ENCODE assay signal across 8 cellular contexts in the genomic region with DNA sequence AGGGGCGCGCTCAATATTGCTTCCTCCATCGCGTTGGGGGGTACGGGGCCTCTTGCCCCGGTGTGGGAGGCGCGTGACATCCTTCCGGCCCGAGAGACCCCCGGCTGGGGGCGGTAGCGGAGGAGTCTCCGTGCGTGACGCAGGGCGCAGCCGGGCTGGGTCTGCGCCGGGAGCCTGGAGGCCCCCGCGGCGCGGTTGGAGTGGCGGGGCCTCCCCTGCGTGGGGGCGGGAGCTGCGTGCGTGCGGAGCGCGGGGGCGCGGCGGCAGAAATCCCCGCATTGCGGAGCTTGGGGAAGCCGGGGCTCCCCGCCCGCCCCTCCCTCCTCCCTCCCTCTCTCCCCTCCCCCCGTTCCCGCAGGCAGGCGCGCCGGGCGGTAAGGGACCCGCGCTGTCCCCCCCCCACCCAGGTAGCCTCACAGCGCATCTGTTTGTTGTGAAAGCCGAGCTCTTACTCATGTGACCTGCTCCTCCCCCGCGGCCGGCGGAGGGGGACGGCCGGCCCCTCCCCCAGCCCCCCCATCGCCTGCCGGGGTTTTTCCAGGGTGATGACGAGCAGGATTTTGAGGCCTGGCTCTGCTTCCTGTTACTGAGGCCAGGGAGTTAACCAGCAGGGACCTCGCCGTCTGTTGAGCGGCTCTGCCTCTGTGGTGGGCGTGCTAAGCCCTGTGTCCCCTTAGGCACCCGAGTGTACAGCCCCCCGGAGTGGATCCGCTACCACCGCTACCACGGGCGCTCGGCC. TPM values are rescaled to one million over a fixed set of nuclear protein-coding genes. Genes with fewer than 3 reads are reported as not detected.
A peak's percentile ranks its signal among the peaks of the same experiment; 100 is the strongest.
DNase-seq lines count a peak whose midpoint lies in the region; ATAC-seq and TF ChIP-seq lines count a peak whose summit lies in the region.

No MANE protein-coding gene starts in this region.

- CTCF ChIA-PET in BJ (lab: Yijun Ruan, JAX): interaction anchor here (1.8 kb wide), 1 partner anchor 68 kb away, joined by 8 read pairs; no protein-coding TSS in a partner anchor
- CTCF ChIA-PET in HEK293 (lab: Yijun Ruan, JAX): interaction anchor here (1.1 kb wide), 1 partner anchor 68 kb away, joined by 4 read pairs; no protein-coding TSS in a partner anchor

- H3K4me1 ChIP-seq in HEK293 (ENCODE audit: control insufficient read depth, insufficient read depth, low read length): peaks cover 12% of the 10 kb centered on the region
- peaks cover 61% of the 10 kb centered on the region for H3K4me1 ChIP-seq in mononuclear cell (ENCODE audit: insufficient read depth, low read length)

- DNase-seq in BJ (ENCODE audit: low read depth): peak; percentile 60
- peak; percentile 83 for DNase-seq in OCI-M1 (lab: John Stamatoyannopoulos, UW)
- DNase-seq in activated T-cell treated with anti-CD3 and anti-CD28 coated beads for 48 hours (ENCODE audit: low read depth): peak; percentile 85
- peak; percentile 95 for DNase-seq in epithelial cell of esophagus (ENCODE audit: low read depth)
- peak; percentile 73 for DNase-seq in stimulated activated CD8-positive, alpha-beta memory T cell treated with anti-CD3 and anti-CD28 coated beads, Interleukin-15, amount 100 ng/mL, for 24 hours (ENCODE audit: low read depth)

- H3K4me3 ChIP-seq in BJ (ENCODE audit: low read depth, low read length) (peak overlapping the region; percentile 90), HEK293 (ENCODE audit: low read depth, low read length) (peak overlapping the region; percentile 83), epithelial cell of esophagus (ENCODE audit: low read length) (peak overlapping the region; percentile 80), mononuclear cell (ENCODE audit: low read length) (peak overlapping the region; percentile 82)

- no peak for ATAC-seq in HG03520 (IDR thresholded peaks at IDR 0.05; ENCODE audit: unreplicated experiment)

- no peaks in the 10 kb centered on the region for H3K9me3 ChIP-seq in HEK293 (ENCODE audit: control insufficient read depth, insufficient read depth, low read depth, low read length)
- no peaks in the 10 kb centered on the region for H3K9me3 ChIP-seq in mononuclear cell (ENCODE audit: low read depth, low read length)

- POLR2A ChIA-PET in BJ (lab: Charles Lee) (interaction anchor here (0.5 to 1.0 kb wide), 2 partner anchors 26 to 136 kb away, joined by 3 read pairs; no protein-coding TSS in a partner anchor), HEK293 (lab: Yijun Ruan, JAX) (interaction anchor here (0.5 to 3.3 kb wide), 17 partner anchors 8 to 550 kb away, joined by 3 to 26 read pairs (median 3); partner anchors contain the start of genes HDAC10 and PLXNB2)

- H3K27me3 ChIP-seq in BJ (ENCODE audit: control insufficient read depth, insufficient read depth, low read length) (no peaks in the 10 kb centered on the region), mononuclear cell (ENCODE audit: insufficient read depth, low read length) (no peaks in the 10 kb centered on the region)

- no peak for TF ChIP-seq CTCF in BJ (IDR thresholded peaks at IDR 0.05; ENCODE audit: insufficient read depth, low read depth, low read length)
- peak; percentile 13; the same call in 1 of the 2 replicates for TF ChIP-seq CTCF in HEK293 (tag by site-specific recombination; IDR thresholded peaks at IDR 0.05)
- TF ChIP-seq CTCF in epithelial cell of esophagus (IDR thresholded peaks at IDR 0.05; ENCODE audit: insufficient read depth, low read depth, low read length, missing control alignments): no peak

- H3K36me3 ChIP-seq in BJ (ENCODE audit: control insufficient read depth, insufficient read depth, low read length) (peaks cover 27% of the 10 kb centered on the region), HEK293 (ENCODE audit: control insufficient read depth in 2 of 2, insufficient read depth in 1 of 2, low read length in 2 of 2) (peaks cover 10 to 39% of the 10 kb centered on the region in 2 experiments)

- peak overlapping the region; percentile 99 for H3K27ac ChIP-seq in HEK293 (ENCODE audit: extremely low read depth, low read depth, low read length)

TF ChIP-seq in HEK293, 187 proteins besides CTCF, POLR2A, EP300 and RAD21 (continues in another document):
- no peak for TF ChIP-seq ZBTB20 (tag by site-specific recombination; IDR thresholded peaks at IDR 0.05)
- no peak for TF ChIP-seq ZNF549 (tag by site-specific recombination; IDR thresholded peaks at IDR 0.05)
- no peak for TF ChIP-seq ZNF626 (tag by site-specific recombination; IDR thresholded peaks at IDR 0.05)
- TF ChIP-seq, protein P1, sequence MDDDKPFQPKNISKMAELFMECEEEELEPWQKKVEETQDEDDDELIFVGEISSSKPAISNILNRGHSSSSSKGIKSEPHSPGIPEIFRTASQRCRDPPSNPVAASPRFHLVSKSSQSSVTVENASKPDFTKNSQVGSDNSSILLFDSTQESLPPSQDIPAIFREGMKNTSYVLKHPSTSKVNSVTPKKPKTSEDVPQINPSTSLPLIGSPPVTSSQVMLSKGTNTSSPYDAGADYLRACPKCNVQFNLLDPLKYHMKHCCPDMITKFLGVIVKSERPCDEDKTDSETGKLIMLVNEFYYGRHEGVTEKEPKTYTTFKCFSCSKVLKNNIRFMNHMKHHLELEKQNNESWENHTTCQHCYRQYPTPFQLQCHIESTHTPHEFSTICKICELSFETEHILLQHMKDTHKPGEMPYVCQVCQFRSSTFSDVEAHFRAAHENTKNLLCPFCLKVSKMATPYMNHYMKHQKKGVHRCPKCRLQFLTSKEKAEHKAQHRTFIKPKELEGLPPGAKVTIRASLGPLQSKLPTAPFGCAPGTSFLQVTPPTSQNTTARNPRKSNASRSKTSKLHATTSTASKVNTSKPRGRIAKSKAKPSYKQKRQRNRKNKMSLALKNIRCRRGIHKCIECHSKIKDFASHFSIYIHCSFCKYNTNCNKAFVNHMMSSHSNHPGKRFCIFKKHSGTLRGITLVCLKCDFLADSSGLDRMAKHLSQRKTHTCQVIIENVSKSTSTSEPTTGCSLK (tag by site-specific recombination; IDR thresholded peaks at IDR 0.05): no peak
- no peak for TF ChIP-seq ZNF394 (tag by site-specific recombination; IDR thresholded peaks at IDR 0.05; ENCODE audit: borderline replicate concordance)
- no peak for TF ChIP-seq ZNF112 (tag by site-specific recombination; IDR thresholded peaks at IDR 0.05)
- TF ChIP-seq ZNF18 (tag by site-specific recombination; IDR thresholded peaks at IDR 0.05): no peak
- TF ChIP-seq, protein P2, sequence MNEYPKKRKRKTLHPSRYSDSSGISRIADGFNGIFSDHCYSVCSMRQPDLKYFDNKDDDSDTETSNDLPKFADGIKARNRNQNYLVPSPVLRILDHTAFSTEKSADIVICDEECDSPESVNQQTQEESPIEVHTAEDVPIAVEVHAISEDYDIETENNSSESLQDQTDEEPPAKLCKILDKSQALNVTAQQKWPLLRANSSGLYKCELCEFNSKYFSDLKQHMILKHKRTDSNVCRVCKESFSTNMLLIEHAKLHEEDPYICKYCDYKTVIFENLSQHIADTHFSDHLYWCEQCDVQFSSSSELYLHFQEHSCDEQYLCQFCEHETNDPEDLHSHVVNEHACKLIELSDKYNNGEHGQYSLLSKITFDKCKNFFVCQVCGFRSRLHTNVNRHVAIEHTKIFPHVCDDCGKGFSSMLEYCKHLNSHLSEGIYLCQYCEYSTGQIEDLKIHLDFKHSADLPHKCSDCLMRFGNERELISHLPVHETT (tag by site-specific recombination; IDR thresholded peaks at IDR 0.05): no peak
- no peak for TF ChIP-seq ZNF292 (tag by site-specific recombination; IDR thresholded peaks at IDR 0.05; ENCODE audit: borderline replicate concordance, low read depth)
- TF ChIP-seq, protein P3, sequence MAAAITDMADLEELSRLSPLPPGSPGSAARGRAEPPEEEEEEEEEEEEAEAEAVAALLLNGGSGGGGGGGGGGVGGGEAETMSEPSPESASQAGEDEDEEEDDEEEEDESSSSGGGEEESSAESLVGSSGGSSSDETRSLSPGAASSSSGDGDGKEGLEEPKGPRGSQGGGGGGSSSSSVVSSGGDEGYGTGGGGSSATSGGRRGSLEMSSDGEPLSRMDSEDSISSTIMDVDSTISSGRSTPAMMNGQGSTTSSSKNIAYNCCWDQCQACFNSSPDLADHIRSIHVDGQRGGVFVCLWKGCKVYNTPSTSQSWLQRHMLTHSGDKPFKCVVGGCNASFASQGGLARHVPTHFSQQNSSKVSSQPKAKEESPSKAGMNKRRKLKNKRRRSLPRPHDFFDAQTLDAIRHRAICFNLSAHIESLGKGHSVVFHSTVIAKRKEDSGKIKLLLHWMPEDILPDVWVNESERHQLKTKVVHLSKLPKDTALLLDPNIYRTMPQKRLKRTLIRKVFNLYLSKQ (tag by site-specific recombination; IDR thresholded peaks at IDR 0.05; ENCODE audit: borderline replicate concordance): no peak
- TF ChIP-seq BCL11A (tag by site-specific recombination; IDR thresholded peaks at IDR 0.05; ENCODE audit: low read depth): no peak

RNA-seq across cellular contexts. Expression of gene PIM3, which starts 1.6 kb away (rescaled TPM):
- polyA plus RNA-seq in BJ (2011; rRNA removed): 5.8 and 8.3 TPM in 2 replicates
- 2.2 and 2.5 TPM in 2 replicates for polyA minus RNA-seq in BJ (2011; rRNA and poly(A)+ RNA removed)
- 172 TPM for total RNA-seq in mononuclear cell

RNA-seq across cellular contexts. Expression of gene CRELD2, which starts 43.7 kb away (rescaled TPM):
- polyA plus RNA-seq in BJ (2011; rRNA removed): 41.0 and 54.1 TPM in 2 replicates
- 9.6 and 10.0 TPM in 2 replicates for polyA minus RNA-seq in BJ (2011; rRNA and poly(A)+ RNA removed)
- total RNA-seq in mononuclear cell: 13.6 TPM

RNA-seq across cellular contexts. Expression of gene ALG12, which starts 43.9 kb away (rescaled TPM):
- polyA plus RNA-seq in BJ (2011; rRNA removed): 5.5 and 7.9 TPM in 2 replicates
- 4.5 and 5.3 TPM in 2 replicates for polyA minus RNA-seq in BJ (2011; rRNA and poly(A)+ RNA removed)
- 6.8 TPM for total RNA-seq in mononuclear cell

RNA-seq across cellular contexts. Expression of gene IL17REL, which starts 50.4 kb away (rescaled TPM):
- polyA plus RNA-seq in BJ (2011; rRNA removed): not detected in 2 replicates
- polyA minus RNA-seq in BJ (2011; rRNA and poly(A)+ RNA removed): not detected in 2 replicates
- not detected for total RNA-seq in mononuclear cell
